Comparison of ENCODE assay signal across 34 cellular contexts in the genomic region with DNA sequence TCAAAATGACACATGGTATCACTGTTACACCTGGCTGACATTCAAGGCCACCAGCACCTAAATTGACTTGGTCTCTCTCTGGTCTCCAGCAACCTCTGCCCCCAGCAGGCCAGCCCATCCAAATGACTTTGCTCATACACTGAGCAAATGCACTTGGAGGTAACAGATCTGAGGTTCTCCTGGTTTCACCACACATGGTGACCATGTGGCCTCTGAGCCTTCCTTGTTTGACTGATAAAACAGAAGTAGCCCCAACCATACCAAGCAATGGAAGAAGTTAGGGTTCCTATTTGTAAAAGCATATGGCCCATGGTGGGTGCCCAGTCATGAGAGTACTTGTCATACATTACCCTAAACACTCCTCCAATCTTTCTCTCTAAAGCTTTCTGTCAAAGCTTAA.
"Had no signal": no experiment of that assay in that cellular context is flagged by ENCODE, and none has a peak within 500 bp of the region (broad histone marks: within the 10 kb centered on the region; RNA-seq: fewer than 3 reads in every experiment).

No MANE protein-coding gene starts in this region.

- H3K4me3 ChIP-seq: adrenal gland, ascending aorta, body of pancreas, breast epithelium, cardiac muscle cell had no signal

- FAIRE-seq: astrocyte, bronchial epithelial cell had no signal

- H3K27me3 ChIP-seq: adrenal gland, ascending aorta, body of pancreas, brain microvascular endothelial cell, breast epithelium, cardiac muscle cell had no signal

- H3K27ac ChIP-seq: adrenal gland, ascending aorta, body of pancreas, brain microvascular endothelial cell, breast epithelium, cardiac muscle cell had no signal

- H3K4me1 ChIP-seq: adrenal gland, ascending aorta, body of pancreas, breast epithelium had no signal

- H3K36me3 ChIP-seq: brain microvascular endothelial cell had no signal

- ATAC-seq: activated naive CD4-positive, alpha-beta T cell treated with anti-CD3 and anti-CD28 coated beads, Interleukin-2, amount 50 U/mL, for 72 hours; activated naive CD8-positive, alpha-beta T cell treated with anti-CD3 and anti-CD28 coated beads, Interleukin-2, amount 50 U/mL, for 24 hours; activated T-cell treated with anti-CD3 and anti-CD28 coated beads, Interleukin-2, amount 50 U/mL, for 4 hours; activated T-cell treated with anti-CD3 and anti-CD28 coated beads, Interleukin-2, amount 50 U/mL, for 72 hours; activated T-helper 17 cell treated with anti-CD3 and anti-CD28 coated beads, Interleukin-2, amount 50 U/mL, for 72 hours; body of pancreas had no signal

- H3K9me3 ChIP-seq: adrenal gland, ascending aorta, body of pancreas, breast epithelium had no signal

- DNase-seq: activated effector memory CD4-positive, alpha-beta T cell treated with anti-CD3 and anti-CD28 coated beads, Interleukin-2, amount 50 U/mL, for 16 hours; activated effector memory CD4-positive, alpha-beta T cell treated with Interleukin-2 at 50 U/mL for 16 hours; activated gamma-delta T cell; activated gamma-delta T cell treated with Interleukin-2 at 50 U/mL for 16 hours; activated naive CD4-positive, alpha-beta T cell; activated naive CD4-positive, alpha-beta T cell treated with anti-CD3 and anti-CD28 coated beads for 36 hours; activated naive CD4-positive, alpha-beta T cell treated with anti-CD3 and anti-CD28 coated beads, Interleukin-2, amount 10 ng/mL, durations not matched to agents 7 days and 5 days; activated naive CD4-positive, alpha-beta T cell treated with anti-CD3 and anti-CD28 coated beads, Interleukin-2, amount 50 U/mL, for 16 hours; activated naive CD4-positive, alpha-beta T cell treated with Interleukin-2 at 50 U/mL for 16 hours; activated naive CD8-positive, alpha-beta T cell treated with anti-CD3 and anti-CD28 coated beads for 36 hours; activated naive CD8-positive, alpha-beta T cell treated with anti-CD3 and anti-CD28 coated beads, Interleukin-2, amount 10 ng/mL, durations not matched to agents 7 days and 5 days; activated naive CD8-positive, alpha-beta T cell treated with anti-CD3 and anti-CD28 coated beads, Interleukin-2, amount 50 U/mL, for 24 hours; activated T-cell treated with anti-CD3 and anti-CD28 coated beads, Interleukin-2, amount 50 U/mL, for 1 hour; activated T-cell treated with anti-CD3 and anti-CD28 coated beads, Interleukin-2, amount 50 U/mL, for 24 hours; activated T-cell treated with anti-CD3 and anti-CD28 coated beads, Interleukin-2, amount 50 U/mL, for 4 hours; activated T-cell treated with anti-CD3 and anti-CD28 coated beads, Interleukin-2, amount 50 U/mL, for 48 hours; activated T-cell treated with anti-CD3 and anti-CD28 coated beads, Interleukin-2, amount 50 U/mL, for 72 hours; adrenal gland; amniotic stem cell; amygdala; anterior cingulate cortex; aorta; body of pancreas; brain microvascular endothelial cell; caudate nucleus; central memory CD4-positive, alpha-beta T cell; cerebellar nuclear complex had no signal
